1 cellular context compared by ENCODE assay signal in the genomic region with DNA sequence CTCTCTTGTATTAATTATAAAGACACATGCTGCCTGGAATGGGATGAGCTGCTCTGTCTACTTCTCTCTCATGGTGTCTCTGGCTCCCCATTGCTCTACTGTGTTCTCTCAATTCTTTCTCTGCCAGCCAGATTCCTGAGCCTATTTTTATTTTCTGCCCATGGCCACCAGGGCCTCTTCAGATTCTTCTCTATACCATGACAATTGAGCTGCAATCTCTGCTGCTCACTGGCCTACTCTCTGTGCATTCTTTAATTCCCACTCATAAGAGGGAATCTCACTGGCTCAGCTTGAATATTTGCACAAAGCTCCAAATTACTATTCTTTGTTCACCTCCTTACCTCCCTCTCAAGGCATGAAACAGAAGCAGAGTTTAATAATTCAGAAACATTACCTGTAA.
TF ChIP-seq lines count a peak whose summit lies in the region.

No MANE protein-coding gene starts in this region.

TF ChIP-seq in GM23338, 12 proteins besides CTCF, POLR2A, EP300 and RAD21 (continued from another document):
- TF ChIP-seq, protein P1, sequence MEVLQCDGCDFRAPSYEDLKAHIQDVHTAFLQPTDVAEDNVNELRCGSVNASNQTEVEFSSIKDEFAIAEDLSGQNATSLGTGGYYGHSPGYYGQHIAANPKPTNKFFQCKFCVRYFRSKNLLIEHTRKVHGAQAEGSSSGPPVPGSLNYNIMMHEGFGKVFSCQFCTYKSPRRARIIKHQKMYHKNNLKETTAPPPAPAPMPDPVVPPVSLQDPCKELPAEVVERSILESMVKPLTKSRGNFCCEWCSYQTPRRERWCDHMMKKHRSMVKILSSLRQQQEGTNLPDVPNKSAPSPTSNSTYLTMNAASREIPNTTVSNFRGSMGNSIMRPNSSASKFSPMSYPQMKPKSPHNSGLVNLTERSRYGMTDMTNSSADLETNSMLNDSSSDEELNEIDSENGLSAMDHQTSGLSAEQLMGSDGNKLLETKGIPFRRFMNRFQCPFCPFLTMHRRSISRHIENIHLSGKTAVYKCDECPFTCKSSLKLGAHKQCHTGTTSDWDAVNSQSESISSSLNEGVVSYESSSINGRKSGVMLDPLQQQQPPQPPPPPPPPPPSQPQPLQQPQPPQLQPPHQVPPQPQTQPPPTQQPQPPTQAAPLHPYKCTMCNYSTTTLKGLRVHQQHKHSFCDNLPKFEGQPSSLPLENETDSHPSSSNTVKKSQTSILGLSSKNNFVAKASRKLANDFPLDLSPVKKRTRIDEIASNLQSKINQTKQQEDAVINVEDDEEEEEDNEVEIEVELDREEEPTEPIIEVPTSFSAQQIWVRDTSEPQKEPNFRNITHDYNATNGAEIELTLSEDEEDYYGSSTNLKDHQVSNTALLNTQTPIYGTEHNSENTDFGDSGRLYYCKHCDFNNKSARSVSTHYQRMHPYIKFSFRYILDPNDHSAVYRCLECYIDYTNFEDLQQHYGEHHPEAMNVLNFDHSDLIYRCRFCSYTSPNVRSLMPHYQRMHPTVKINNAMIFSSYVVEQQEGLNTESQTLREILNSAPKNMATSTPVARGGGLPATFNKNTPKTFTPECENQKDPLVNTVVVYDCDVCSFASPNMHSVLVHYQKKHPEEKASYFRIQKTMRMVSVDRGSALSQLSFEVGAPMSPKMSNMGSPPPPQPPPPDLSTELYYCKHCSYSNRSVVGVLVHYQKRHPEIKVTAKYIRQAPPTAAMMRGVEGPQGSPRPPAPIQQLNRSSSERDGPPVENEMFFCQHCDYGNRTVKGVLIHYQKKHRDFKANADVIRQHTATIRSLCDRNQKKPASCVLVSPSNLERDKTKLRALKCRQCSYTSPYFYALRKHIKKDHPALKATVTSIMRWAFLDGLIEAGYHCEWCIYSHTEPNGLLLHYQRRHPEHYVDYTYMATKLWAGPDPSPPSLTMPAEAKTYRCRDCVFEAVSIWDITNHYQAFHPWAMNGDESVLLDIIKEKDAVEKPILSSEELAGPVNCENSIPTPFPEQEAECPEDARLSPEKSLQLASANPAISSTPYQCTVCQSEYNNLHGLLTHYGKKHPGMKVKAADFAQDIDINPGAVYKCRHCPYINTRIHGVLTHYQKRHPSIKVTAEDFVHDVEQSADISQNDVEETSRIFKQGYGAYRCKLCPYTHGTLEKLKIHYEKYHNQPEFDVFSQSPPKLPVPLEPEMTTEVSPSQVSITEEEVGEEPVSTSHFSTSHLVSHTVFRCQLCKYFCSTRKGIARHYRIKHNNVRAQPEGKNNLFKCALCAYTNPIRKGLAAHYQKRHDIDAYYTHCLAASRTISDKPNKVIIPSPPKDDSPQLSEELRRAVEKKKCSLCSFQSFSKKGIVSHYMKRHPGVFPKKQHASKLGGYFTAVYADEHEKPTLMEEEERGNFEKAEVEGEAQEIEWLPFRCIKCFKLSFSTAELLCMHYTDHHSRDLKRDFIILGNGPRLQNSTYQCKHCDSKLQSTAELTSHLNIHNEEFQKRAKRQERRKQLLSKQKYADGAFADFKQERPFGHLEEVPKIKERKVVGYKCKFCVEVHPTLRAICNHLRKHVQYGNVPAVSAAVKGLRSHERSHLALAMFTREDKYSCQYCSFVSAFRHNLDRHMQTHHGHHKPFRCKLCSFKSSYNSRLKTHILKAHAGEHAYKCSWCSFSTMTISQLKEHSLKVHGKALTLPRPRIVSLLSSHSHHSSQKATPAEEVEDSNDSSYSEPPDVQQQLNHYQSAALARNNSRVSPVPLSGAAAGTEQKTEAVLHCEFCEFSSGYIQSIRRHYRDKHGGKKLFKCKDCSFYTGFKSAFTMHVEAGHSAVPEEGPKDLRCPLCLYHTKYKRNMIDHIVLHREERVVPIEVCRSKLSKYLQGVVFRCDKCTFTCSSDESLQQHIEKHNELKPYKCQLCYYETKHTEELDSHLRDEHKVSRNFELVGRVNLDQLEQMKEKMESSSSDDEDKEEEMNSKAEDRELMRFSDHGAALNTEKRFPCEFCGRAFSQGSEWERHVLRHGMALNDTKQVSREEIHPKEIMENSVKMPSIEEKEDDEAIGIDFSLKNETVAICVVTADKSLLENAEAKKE (CRISPR knock-in tag; IDR thresholded peaks at IDR 0.05) = no peak
- TF ChIP-seq JUNB (IDR thresholded peaks at IDR 0.05; ENCODE audit: unreplicated experiment) = no peak
- no peak for TF ChIP-seq EZH2phosphoT487 (IDR thresholded peaks at IDR 0.05; ENCODE audit: unreplicated experiment)
- TF ChIP-seq ZNF331 (CRISPR knock-in tag; IDR thresholded peaks at IDR 0.05; ENCODE audit: low read depth) = no peak
- TF ChIP-seq REST (IDR thresholded peaks at IDR 0.05; ENCODE audit: unreplicated experiment) = no peak
- TF ChIP-seq POLR2AphosphoS5 (IDR thresholded peaks at IDR 0.05; ENCODE audit: low read depth) = no peak
- TF ChIP-seq EZH2 (IDR thresholded peaks at IDR 0.05; ENCODE audit: low read depth, unreplicated experiment) = no peak
- TF ChIP-seq NANOG (IDR thresholded peaks at IDR 0.05; ENCODE audit: borderline replicate concordance) = no peak
- TF ChIP-seq CREB1 (CRISPR knock-in tag; IDR thresholded peaks at IDR 0.05; ENCODE audit: low read depth) = no peak
- no peak for TF ChIP-seq STAT1 (IDR thresholded peaks at IDR 0.05; ENCODE audit: unreplicated experiment)
- no peak for TF ChIP-seq ETS1 (IDR thresholded peaks at IDR 0.05)
